Comparison of ENCODE assay signal across 27 cellular contexts in the genomic region with DNA sequence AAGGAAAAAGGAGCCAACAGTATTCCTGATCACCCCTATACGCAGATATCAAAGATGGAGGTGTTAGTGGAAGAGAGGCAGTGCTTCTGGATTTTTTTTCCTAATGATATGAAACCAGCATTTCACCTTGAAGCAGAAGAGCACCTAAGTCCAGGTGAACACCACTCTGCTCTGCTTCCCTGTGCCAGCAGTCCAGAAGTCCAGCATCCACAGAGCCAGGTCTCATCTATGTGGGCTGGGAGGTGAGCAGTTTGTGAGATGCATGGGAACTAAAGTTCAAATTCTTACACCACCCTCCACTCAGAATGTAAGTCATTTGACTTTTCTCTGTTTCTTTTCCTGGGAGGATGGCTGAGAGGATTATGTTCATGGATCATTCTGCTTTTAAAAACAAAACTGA.
DNase-seq lines count a peak whose midpoint lies in the region; ATAC-seq, FAIRE-seq and TF ChIP-seq lines count a peak whose summit lies in the region.
"Had no signal": no experiment of that assay in that cellular context is flagged by ENCODE, and none has a peak within 500 bp of the region (broad histone marks: within the 10 kb centered on the region; RNA-seq: fewer than 3 reads in every experiment).

No MANE protein-coding gene starts in this region.

- no peak overlapping the region for H3K9ac ChIP-seq in subcutaneous abdominal adipose tissue (ENCODE audit: low read length in 5 of 5)
- H3K9ac ChIP-seq: BLaER1 had no signal

- no peak overlapping the region for H2AFZ ChIP-seq in hepatocyte

- H3K27me3 ChIP-seq in bronchial epithelial cell (ENCODE audit: control insufficient read depth, insufficient read depth, low read length) (no peaks in the 10 kb centered on the region), hepatocyte (no peaks in the 10 kb centered on the region), right lobe of liver (no peaks in the 10 kb centered on the region), subcutaneous abdominal adipose tissue (ENCODE audit: control insufficient read depth in 5 of 5, insufficient read depth in 4 of 5, low read length in 5 of 5) (no peaks in the 10 kb centered on the region)
- H3K27me3 ChIP-seq: BE2C, BLaER1 had no signal

- H3K9me3 ChIP-seq in hepatocyte (ENCODE audit: low read depth) (no peaks in the 10 kb centered on the region), right lobe of liver (no peaks in the 10 kb centered on the region), subcutaneous abdominal adipose tissue (ENCODE audit: control insufficient read depth in 5 of 5, low read length in 5 of 5) (no peaks in the 10 kb centered on the region)
- H3K9me3 ChIP-seq: BE2C, BLaER1 had no signal

- H3K79me2 ChIP-seq in hepatocyte = peaks cover 59% of the 10 kb centered on the region

- H3K4me2 ChIP-seq in hepatocyte = no peak overlapping the region
- H3K4me2 ChIP-seq: BLaER1 had no signal

- intact Hi-C loops in right lobe of liver (cut with DNase I) = no loop called here

- no peaks in the 10 kb centered on the region for H3K9me2 ChIP-seq in hepatocyte (replicated peaks; ENCODE audit: insufficient read depth)

- peak; percentile 28 to 75 (median 46) for ATAC-seq in right lobe of liver
- ATAC-seq: GM12878 had no signal

- no peak for TF ChIP-seq POLR2A in right lobe of liver (IDR thresholded peaks at IDR 0.05)

- 61% methylated on average over 1 of the region's 1 CpG for WGBS in hepatocyte (ENCODE audit: low lambda C conversion rate, missing lambda C conversion rate)
- 0% methylated on average over 1 of the region's 1 CpG for WGBS in right lobe of liver (ENCODE audit: insufficient coverage, low coverage, low lambda C conversion rate, missing lambda C conversion rate)

- H3K27ac ChIP-seq in hepatocyte (peak overlapping the region; percentile 70), right lobe of liver (no peak overlapping the region), subcutaneous abdominal adipose tissue (ENCODE audit: low read depth, low read length) (peak overlapping the region; percentile 38)
- H3K27ac ChIP-seq: BLaER1 had no signal

- DNase-seq in bronchial epithelial cell (ENCODE audit: low read depth) (no peak), hepatocyte (ENCODE audit: low spot score) (no peak), right lobe of liver (peak in 1 of 3 donors; percentile 57), OCI-M1 (lab: John Stamatoyannopoulos, UW) (no peak), amniotic stem cell (lab: John Stamatoyannopoulos, UW) (no peak), cerebellar nuclear complex (lab: John Stamatoyannopoulos, UW) (no peak)
- DNase-seq: 8988T; ACHN; BE2C; C1 segment of cervical spinal cord; CD4-positive, alpha-beta memory T cell; CD4-positive, CD25-positive, alpha-beta regulatory T cell; CD8-positive, alpha-beta memory T cell; COR-L47; DMS 273 treated with DMSO at 0.1 percent for 48 hours; DMS153; DMS53; DMS79; DND-41; EL; GDM1 had no signal

- H3K4me3 ChIP-seq in bronchial epithelial cell (ENCODE audit: low read depth, low read length) = no peak overlapping the region
- H3K4me3 ChIP-seq in hepatocyte = no peak overlapping the region
- no peak overlapping the region for H3K4me3 ChIP-seq in right lobe of liver
- no peak overlapping the region for H3K4me3 ChIP-seq in subcutaneous abdominal adipose tissue (ENCODE audit: low read depth in 1 of 5, low read length in 5 of 5)
- H3K4me3 ChIP-seq: BLaER1, GM12878 had no signal

- TF ChIP-seq CTCF in bronchial epithelial cell (IDR thresholded peaks at IDR 0.05; ENCODE audit: insufficient read depth, low read length, severe bottlenecking) (no peak), hepatocyte (IDR thresholded peaks at IDR 0.05; ENCODE audit: poor library complexity) (no peak), right lobe of liver (IDR thresholded peaks at IDR 0.05) (no peak)

- H3K36me3 ChIP-seq in bronchial epithelial cell (ENCODE audit: control insufficient read depth, insufficient read depth, low read length) = no peaks in the 10 kb centered on the region
- H3K36me3 ChIP-seq in hepatocyte (replicated peaks; ENCODE audit: insufficient read depth, low read depth) = no peaks in the 10 kb centered on the region
- no peaks in the 10 kb centered on the region for H3K36me3 ChIP-seq in right lobe of liver
- no peaks in the 10 kb centered on the region for H3K36me3 ChIP-seq in subcutaneous abdominal adipose tissue (ENCODE audit: control insufficient read depth in 5 of 5, insufficient read depth in 5 of 5, low read length in 5 of 5)
- H3K36me3 ChIP-seq: BE2C, BLaER1 had no signal

- peak; percentile 60 for FAIRE-seq in bronchial epithelial cell (lab: Jason Lieb, UNC)
- FAIRE-seq: A204.1, GM12878, GM12892, GM18507 had no signal

- H3K4me1 ChIP-seq in hepatocyte (ENCODE audit: insufficient read depth) = peaks cover 13% of the 10 kb centered on the region
- peaks cover 0 to 40% (median 7%) of the 10 kb centered on the region in 4 donors for H3K4me1 ChIP-seq in right lobe of liver
- H3K4me1 ChIP-seq in subcutaneous abdominal adipose tissue (ENCODE audit: control insufficient read depth in 5 of 5, insufficient read depth in 5 of 5, low read length in 5 of 5) = peaks cover 0 to 40% (median 27%) of the 10 kb centered on the region in 5 donors
- H3K4me1 ChIP-seq: BE2C, BLaER1 had no signal

- no peaks in the 10 kb centered on the region for H4K20me1 ChIP-seq in hepatocyte (ENCODE audit: insufficient read depth, poor library complexity, severe bottlenecking)
- H4K20me1 ChIP-seq: BLaER1 had no signal

Comparison
In these comparisons a context has a peak if more than half of its experiments do, and no peak if none do; other contexts are left out.
1. H3K27ac ChIP-seq: peak in hepatocyte (single experiment) and subcutaneous abdominal adipose tissue (single experiment); none in right lobe of liver (0 of 3).